In the genomic region with DNA sequence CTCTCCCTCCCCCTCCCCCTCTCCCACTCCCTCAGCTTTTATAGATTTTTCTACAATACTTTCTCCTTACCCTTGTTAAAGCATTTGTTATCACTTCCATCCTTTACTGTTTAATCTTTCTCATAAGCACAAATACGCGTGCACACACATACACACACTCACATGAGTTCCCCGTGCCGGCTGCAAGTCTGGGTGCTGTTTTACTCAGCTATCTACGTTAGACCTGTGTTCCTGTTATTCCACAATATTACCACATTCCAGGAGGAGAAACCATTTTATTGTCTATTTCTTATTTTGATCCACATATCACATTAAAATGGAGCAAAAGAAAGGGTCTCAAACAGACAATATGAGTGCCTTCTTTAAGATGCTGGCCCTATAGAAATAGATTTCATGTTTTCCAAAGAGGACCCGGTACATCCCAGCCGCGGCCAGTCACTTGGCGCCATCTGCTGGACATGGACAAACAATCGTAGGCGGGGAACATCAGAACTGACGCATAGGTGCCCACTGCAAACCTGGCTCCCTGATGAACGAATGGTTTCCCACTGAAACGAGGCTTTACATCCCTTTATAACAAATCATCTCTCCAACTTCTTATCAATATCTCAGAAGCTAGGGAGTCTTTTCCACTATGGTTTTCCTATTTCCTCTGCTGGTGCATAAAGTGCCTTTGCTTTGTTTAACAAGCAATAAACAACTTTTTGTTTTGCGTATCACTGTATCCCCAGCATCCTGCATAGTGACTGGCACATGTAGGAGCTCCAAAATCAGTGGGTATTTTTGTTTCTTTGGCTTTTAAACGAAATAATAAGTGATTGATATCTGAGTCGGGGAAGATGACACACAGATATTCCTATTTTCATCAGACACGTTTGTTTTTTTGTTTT, we compare ENCODE assay signal across 1 cellular context.
TF ChIP-seq lines count a peak whose summit lies in the region.

No MANE protein-coding gene starts in this region.

TF ChIP-seq in H1, 55 proteins besides CTCF, POLR2A, EP300 and RAD21:
- TF ChIP-seq CREB1 (IDR thresholded peaks at IDR 0.05) (0 out of 2 replicates have a peak, but pooled peaks have one; percentile 38), SP4 (IDR thresholded peaks at IDR 0.05; ENCODE audit: low read length) (no peak)
